ENCODE assay signal across 26 cellular contexts in genomic region chr22:29723766-29724165, GRCh38.
"Had no signal": no experiment of that assay in that cellular context is flagged by ENCODE, and none has a peak within 500 bp of the region (broad histone marks: within the 10 kb centered on the region; RNA-seq: fewer than 3 reads in every experiment).

No MANE protein-coding gene starts in this region.

- H3K9me3 ChIP-seq: heart right ventricle, ovary, prostate gland, thoracic aorta had no signal

- H3K4me3 ChIP-seq: heart right ventricle, ovary, prostate gland, skin epidermis, thoracic aorta had no signal

- H3K36me3 ChIP-seq: heart right ventricle, ovary, prostate gland, thoracic aorta had no signal

- H3K27ac ChIP-seq: heart right ventricle, ovary, prostate gland, skin epidermis, thoracic aorta, VCaP had no signal

- ATAC-seq: activated CD4-positive, CD25-positive, alpha-beta regulatory T cell treated with anti-CD3 and anti-CD28 coated beads, Interleukin-2, amount 50 U/mL, for 24 hours; esophagus mucosa; heart right ventricle; left ventricle myocardium superior; sciatic nerve; stimulated activated naive CD8-positive, alpha-beta T cell treated with anti-CD3 and anti-CD28 coated beads, Interleukin-15, Interleukin-2, amounts not matched to agents 100 U/mL and 50 U/mL, for 24 hours had no signal

- H3K27me3 ChIP-seq: ovary had no signal

- DNase-seq: activated CD4-positive, alpha-beta T cell treated with anti-CD3 and anti-CD28 coated beads for 48 hours; activated CD4-positive, alpha-beta T cell treated with anti-CD3 and anti-CD28 coated beads, Interleukin-2, amount 50 U/mL, for 48 hours; activated CD8-positive, alpha-beta memory T cell treated with anti-CD3 and anti-CD28 coated beads for 24 hours; activated effector memory CD4-positive, alpha-beta T cell treated with Interleukin-2 at 50 U/mL for 16 hours; activated naive CD4-positive, alpha-beta T cell treated with Interleukin-2 at 50 U/mL for 16 hours; anterior cingulate cortex; foreskin fibroblast; heart right ventricle; kidney glomerular epithelial cell; left ventricle myocardium superior; ovary; retina; stimulated activated CD4-positive, alpha-beta T cell treated with anti-CD3 and anti-CD28 coated beads, Interleukin-12 subunit alpha, Interleukin-12 subunit beta, amount 100 ng/mL, for 4 hours; stimulated activated CD4-positive, alpha-beta T cell treated with anti-CD3 and anti-CD28 coated beads, Interleukin-4, amount 100 ng/mL, for 1 hour; stimulated activated naive CD8-positive, alpha-beta T cell treated with anti-CD3 and anti-CD28 coated beads, Interleukin-15, Interleukin-2, amounts not matched to agents 100 U/mL and 50 U/mL, for 24 hours; T-helper 9 cell; trophoblast cell had no signal

- FAIRE-seq: TTC549, urothelium cell line had no signal
